29 cellular contexts compared by ENCODE assay signal in genomic region chr15:91879148-91879547, GRCh38.
"Had no signal": no experiment of that assay in that cellular context is flagged by ENCODE, and none has a peak within 500 bp of the region (broad histone marks: within the 10 kb centered on the region; RNA-seq: fewer than 3 reads in every experiment).

No MANE protein-coding gene starts in this region.

- H3K4me3 ChIP-seq: adrenal gland, body of pancreas, esophagus muscularis mucosa, gastrocnemius medialis, heart right ventricle, hepatocyte had no signal

- H2AFZ ChIP-seq: hepatocyte had no signal

- H3K27ac ChIP-seq: adrenal gland, body of pancreas, esophagus muscularis mucosa, foreskin keratinocyte, gastrocnemius medialis, heart right ventricle, hepatocyte, WERI-Rb-1 had no signal

- H3K36me3 ChIP-seq: adrenal gland, esophagus muscularis mucosa, gastrocnemius medialis, WERI-Rb-1 had no signal

- H3K4me2 ChIP-seq: hepatocyte had no signal

- DNase-seq: activated B cell treated with CpG ODN at 0.5 μM for 24 hours; activated CD4-positive, alpha-beta memory T cell treated with anti-CD3 and anti-CD28 coated beads for 36 hours; activated CD4-positive, alpha-beta T cell treated with anti-CD3 and anti-CD28 coated beads for 48 hours; activated CD8-positive, alpha-beta memory T cell treated with anti-CD3 and anti-CD28 coated beads, Interleukin-2, amount 10 ng/mL, durations not matched to agents 7 days and 5 days; activated CD8-positive, alpha-beta memory T cell treated with anti-CD3 and anti-CD28 coated beads, Interleukin-2, amount 50 U/mL, for 4 hours; activated CD8-positive, alpha-beta T cell treated with anti-CD3 and anti-CD28 coated beads, Interleukin-2, amount 10 ng/mL, durations not matched to agents 7 days and 5 days; activated effector memory CD4-positive, alpha-beta T cell treated with anti-CD3 and anti-CD28 coated beads, Interleukin-2, amount 50 U/mL, for 16 hours; activated naive CD4-positive, alpha-beta T cell treated with anti-CD3 and anti-CD28 coated beads for 36 hours; activated naive CD8-positive, alpha-beta T cell treated with anti-CD3 and anti-CD28 coated beads for 36 hours; activated naive CD8-positive, alpha-beta T cell treated with anti-CD3 and anti-CD28 coated beads, Interleukin-2, amount 50 U/mL, for 24 hours; activated T-cell treated with anti-CD3 and anti-CD28 coated beads, Interleukin-2, amount 50 U/mL, for 1 hour; activated T-cell treated with anti-CD3 and anti-CD28 coated beads, Interleukin-2, amount 50 U/mL, for 48 hours; adrenal gland; amygdala; aorta; body of pancreas; caudate nucleus; cortex of kidney; dermis blood vessel endothelial cell; effector CD4-positive, alpha-beta T cell; effector memory CD8-positive, alpha-beta T cell; erythroblast; foreskin keratinocyte; gastrocnemius medialis; heart right ventricle; T1000; WERI-Rb-1 had no signal

- H3K79me2 ChIP-seq: hepatocyte had no signal

- H3K27me3 ChIP-seq: adrenal gland, body of pancreas, esophagus muscularis mucosa, foreskin keratinocyte, gastrocnemius medialis, heart right ventricle, hepatocyte had no signal

- H3K4me1 ChIP-seq: adrenal gland, body of pancreas, foreskin keratinocyte, gastrocnemius medialis had no signal

- H3K9me3 ChIP-seq: adrenal gland, body of pancreas, esophagus muscularis mucosa, gastrocnemius medialis, heart right ventricle had no signal
